ENCODE assay signal across 8 cellular contexts in genomic region chr16:50692999-50693781, GRCh38. TPM values are rescaled to one million over a fixed set of nuclear protein-coding genes. Genes with fewer than 3 reads are reported as not detected.
DNase-seq lines count a peak whose midpoint lies in the region; ATAC-seq and TF ChIP-seq lines count a peak whose summit lies in the region.

Gene NOD2, plus strand, starts transcription at chr16:50693606. Its CDS starts 5,890 bp downstream, at chr16:50699496.

- peak within 1 kb of the TSS; percentile 65 for H3K27ac Mint-ChIP-seq in activated CD4-positive, alpha-beta memory T cell treated with anti-CD3 and anti-CD28 coated beads, Interleukin-2, amount 10 ng/mL, durations not matched to agents 7 days and 5 days

- no peaks in the 10 kb centered on the region for H3K36me3 ChIP-seq in gastroesophageal sphincter

- no peaks in the 10 kb centered on the region for H3K27me3 ChIP-seq in gastroesophageal sphincter

- no peak for DNase-seq in activated CD4-positive, CD25-positive, alpha-beta regulatory T cell treated with anti-CD3 and anti-CD28 coated beads, Interleukin-2, amount 50 U/mL, for 72 hours
- peak; percentile 56 for DNase-seq in activated CD4-positive, alpha-beta memory T cell treated with anti-CD3 and anti-CD28 coated beads, Interleukin-2, amount 10 ng/mL, durations not matched to agents 7 days and 5 days
- DNase-seq in retina (peak; percentile 26), NOMO-1 treated with dmso at 0.1 percent for 144 hours (lab: John Stamatoyannopoulos, UW; ENCODE audit: unreplicated experiment) (no peak), NCI-H2029 (lab: John Stamatoyannopoulos, UW) (no peak)

- no peak for TF ChIP-seq POLR2A in gastroesophageal sphincter (IDR thresholded peaks at IDR 0.05)

- peaks cover 59% of the 10 kb centered on the region for H3K4me1 Mint-ChIP-seq in activated CD4-positive, alpha-beta memory T cell treated with anti-CD3 and anti-CD28 coated beads, Interleukin-2, amount 10 ng/mL, durations not matched to agents 7 days and 5 days

- CTCF ChIA-PET in activated CD4-positive, alpha-beta memory T cell treated with anti-CD3 and anti-CD28 coated beads, Interleukin-2, amount 10 ng/mL, durations not matched to agents 7 days and 5 days (lab: Charles Lee) = no interaction called here

- peaks cover 0 to 50% (median 13%) of the 10 kb centered on the region in 3 donors for H3K4me1 ChIP-seq in gastroesophageal sphincter

- peaks cover 7% of the 10 kb centered on the region for H3K27me3 Mint-ChIP-seq in activated CD4-positive, alpha-beta memory T cell treated with anti-CD3 and anti-CD28 coated beads, Interleukin-2, amount 10 ng/mL, durations not matched to agents 7 days and 5 days

- TF ChIP-seq EP300 in gastroesophageal sphincter (IDR thresholded peaks at IDR 0.05) = no peak

- H3K4me3 ChIP-seq in gastroesophageal sphincter = peak within 1 kb of the TSS; percentile 40 to 52

- POLR2A ChIA-PET in activated CD4-positive, alpha-beta memory T cell treated with anti-CD3 and anti-CD28 coated beads, Interleukin-2, amount 10 ng/mL, durations not matched to agents 7 days and 5 days (lab: Charles Lee) = interaction anchor here (6.8 to 8.1 kb wide), 2 partner anchors 9 to 51 kb away, joined by 93 to 164 read pairs; partner anchors contain the start of genes CYLD and SNX20

- H3K9me3 Mint-ChIP-seq in activated CD4-positive, alpha-beta memory T cell treated with anti-CD3 and anti-CD28 coated beads, Interleukin-2, amount 10 ng/mL, durations not matched to agents 7 days and 5 days = no peaks in the 10 kb centered on the region

- WGBS in gastroesophageal sphincter (ENCODE audit: low coverage in 1 of 2), 2 donors = 48 to 52% methylated on average over 13 to 16 of the region's 56 CpGs

- H3K9me3 ChIP-seq in gastroesophageal sphincter = no peaks in the 10 kb centered on the region

- no peak for TF ChIP-seq CTCF in gastroesophageal sphincter (IDR thresholded peaks at IDR 0.05)

- peak within 1 kb of the TSS in 1 of 4 donors; percentile 59 for H3K27ac ChIP-seq in gastroesophageal sphincter

- peak within 1 kb of the TSS; percentile 87 for H3K4me3 Mint-ChIP-seq in activated CD4-positive, alpha-beta memory T cell treated with anti-CD3 and anti-CD28 coated beads, Interleukin-2, amount 10 ng/mL, durations not matched to agents 7 days and 5 days

- ATAC-seq in activated CD4-positive, CD25-positive, alpha-beta regulatory T cell treated with anti-CD3 and anti-CD28 coated beads, Interleukin-2, amount 50 U/mL, for 24 hours = peak; percentile 33 to 39
- peak; percentile 55 for ATAC-seq in gastroesophageal sphincter
- ATAC-seq in HG02852 (IDR thresholded peaks at IDR 0.05; ENCODE audit: unreplicated experiment) = no peak

- H3K36me3 Mint-ChIP-seq in activated CD4-positive, alpha-beta memory T cell treated with anti-CD3 and anti-CD28 coated beads, Interleukin-2, amount 10 ng/mL, durations not matched to agents 7 days and 5 days (ENCODE audit: low read depth) = peaks cover 23% of the 10 kb centered on the region

RNA-seq across cellular contexts. Expression of gene NOD2, which starts in this region (rescaled TPM):
- total RNA-seq in activated CD4-positive, alpha-beta memory T cell treated with anti-CD3 and anti-CD28 coated beads, Interleukin-2, amount 10 ng/mL, durations not matched to agents 7 days and 5 days = 10 to 100 TPM; 20.8 to 24.1 TPM
- 1 to 10 TPM in 3 of 4 donors, under 1 TPM in 1; 0.82 to 5.9 (median 3.5) TPM for total RNA-seq in gastroesophageal sphincter

Comparison
In these comparisons a context has a peak if more than half of its experiments do, and no peak if none do; other contexts are left out.
1. DNase-seq: peak in activated CD4-positive, alpha-beta memory T cell treated with anti-CD3 and anti-CD28 coated beads, Interleukin-2, amount 10 ng/mL, durations not matched to agents 7 days and 5 days (single experiment) and retina (single experiment); none in activated CD4-positive, CD25-positive, alpha-beta regulatory T cell treated with anti-CD3 and anti-CD28 coated beads, Interleukin-2, amount 50 U/mL, for 72 hours (single experiment), NOMO-1 treated with dmso at 0.1 percent for 144 hours (single experiment) and NCI-H2029 (single experiment).